22 cellular contexts compared by ENCODE assay signal in the genomic region with DNA sequence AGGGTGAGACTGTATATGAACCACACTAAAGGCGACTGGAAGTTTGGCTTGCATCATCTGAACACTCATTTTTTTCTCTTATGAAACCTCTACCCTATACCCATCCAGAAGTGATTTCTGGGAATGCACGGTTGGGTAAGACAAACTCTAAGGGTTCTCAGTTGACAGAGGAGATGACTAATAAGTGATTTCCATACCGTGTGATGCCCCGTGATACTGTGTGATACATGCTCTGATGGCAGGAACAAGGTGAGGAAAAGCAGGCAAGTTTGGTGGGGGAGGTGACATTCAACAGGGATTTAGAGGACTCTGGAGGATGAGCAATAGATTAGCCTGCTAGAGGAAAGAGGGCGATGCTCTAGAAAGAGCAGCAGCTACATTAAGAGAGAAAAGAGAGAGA.
DNase-seq lines count a peak whose midpoint lies in the region; ATAC-seq, FAIRE-seq and TF ChIP-seq lines count a peak whose summit lies in the region.
"Had no signal": no experiment of that assay in that cellular context is flagged by ENCODE, and none has a peak within 500 bp of the region (broad histone marks: within the 10 kb centered on the region; RNA-seq: fewer than 3 reads in every experiment).

No MANE protein-coding gene starts in this region.

- H3K4me3 ChIP-seq in bronchial epithelial cell (ENCODE audit: low read depth, low read length) (no peak overlapping the region), hepatocyte (no peak overlapping the region)
- H3K4me3 ChIP-seq: BLaER1 treated with 17β-estradiol and CSF1 and Interleukin-3, amounts not matched to agents 10 nM and 100 nM; GM23338; HAP-1; PC-9 had no signal

- no peak overlapping the region for H3K27ac ChIP-seq in hepatocyte
- H3K27ac ChIP-seq: BLaER1 treated with 17β-estradiol and CSF1 and Interleukin-3, amounts not matched to agents 10 nM and 100 nM; PC-9 had no signal

- no peaks in the 10 kb centered on the region for H4K20me1 ChIP-seq in hepatocyte (ENCODE audit: insufficient read depth, poor library complexity, severe bottlenecking)
- H4K20me1 ChIP-seq: BLaER1 treated with 17β-estradiol and CSF1 and Interleukin-3, amounts not matched to agents 10 nM and 100 nM had no signal

- WGBS in hepatocyte (ENCODE audit: low lambda C conversion rate, missing lambda C conversion rate) = 63% methylated on average over 5 of the region's 5 CpGs

- no peak for TF ChIP-seq CTCF in bronchial epithelial cell (IDR thresholded peaks at IDR 0.05; ENCODE audit: insufficient read depth, low read length, severe bottlenecking)
- TF ChIP-seq CTCF in hepatocyte (IDR thresholded peaks at IDR 0.05; ENCODE audit: poor library complexity) = no peak
- no peak for TF ChIP-seq CTCF in progenitor cell of endocrine pancreas (IDR thresholded peaks at IDR 0.05; ENCODE audit: unreplicated experiment)

- POLR2A ChIA-PET in naive thymus-derived CD8-positive, alpha-beta T cell (lab: Charles Lee) = no interaction called here

- H3K4me2 ChIP-seq in hepatocyte = no peak overlapping the region
- H3K4me2 ChIP-seq: BLaER1 treated with 17β-estradiol and CSF1 and Interleukin-3, amounts not matched to agents 10 nM and 100 nM; GM23338; PC-9 had no signal

- no peaks in the 10 kb centered on the region for H3K9me2 ChIP-seq in hepatocyte (replicated peaks; ENCODE audit: insufficient read depth)

- H3K36me3 Mint-ChIP-seq in naive thymus-derived CD8-positive, alpha-beta T cell = no peaks in the 10 kb centered on the region
- H3K36me3 Mint-ChIP-seq in progenitor cell of endocrine pancreas (ENCODE audit: insufficient read depth) = no peaks in the 10 kb centered on the region
- H3K36me3 Mint-ChIP-seq: CD8-positive, alpha-beta T cell had no signal

- no peaks in the 10 kb centered on the region for H3K36me3 ChIP-seq in bronchial epithelial cell (ENCODE audit: control insufficient read depth, insufficient read depth, low read length)
- no peaks in the 10 kb centered on the region for H3K36me3 ChIP-seq in hepatocyte (replicated peaks; ENCODE audit: insufficient read depth, low read depth)
- H3K36me3 ChIP-seq: BLaER1 treated with 17β-estradiol and CSF1 and Interleukin-3, amounts not matched to agents 10 nM and 100 nM; HAP-1 had no signal

- no peaks in the 10 kb centered on the region for H3K9me3 Mint-ChIP-seq in naive thymus-derived CD8-positive, alpha-beta T cell
- no peaks in the 10 kb centered on the region for H3K9me3 Mint-ChIP-seq in progenitor cell of endocrine pancreas (ENCODE audit: low read depth)
- H3K9me3 Mint-ChIP-seq: CD8-positive, alpha-beta T cell; GM23338 had no signal

- ATAC-seq in naive thymus-derived CD8-positive, alpha-beta T cell = no peak
- ATAC-seq in GM21786 (IDR thresholded peaks at IDR 0.05; ENCODE audit: unreplicated experiment) (no peak), HG03039 (IDR thresholded peaks at IDR 0.05; ENCODE audit: unreplicated experiment) (no peak)
- ATAC-seq: CD8-positive, alpha-beta T cell; GM23338 had no signal

- H3K27me3 ChIP-seq in bronchial epithelial cell (ENCODE audit: control insufficient read depth, insufficient read depth, low read length) = no peaks in the 10 kb centered on the region
- no peaks in the 10 kb centered on the region for H3K27me3 ChIP-seq in hepatocyte
- H3K27me3 ChIP-seq: BLaER1 treated with 17β-estradiol and CSF1 and Interleukin-3, amounts not matched to agents 10 nM and 100 nM had no signal

- H3K4me1 Mint-ChIP-seq in naive thymus-derived CD8-positive, alpha-beta T cell = no peaks in the 10 kb centered on the region
- peaks cover 6% of the 10 kb centered on the region for H3K4me1 Mint-ChIP-seq in progenitor cell of endocrine pancreas (ENCODE audit: low read depth)

- H3K4me3 Mint-ChIP-seq in naive thymus-derived CD8-positive, alpha-beta T cell = no peak overlapping the region
- H3K4me3 Mint-ChIP-seq in progenitor cell of endocrine pancreas (ENCODE audit: low read depth) = no peak overlapping the region
- H3K4me3 Mint-ChIP-seq: CD8-positive, alpha-beta T cell; GM23338 had no signal

- peaks cover 9 to 50% (median 17%) of the 10 kb centered on the region in 5 donors for H3K27me3 Mint-ChIP-seq in naive thymus-derived CD8-positive, alpha-beta T cell
- H3K27me3 Mint-ChIP-seq in progenitor cell of endocrine pancreas = no peaks in the 10 kb centered on the region

- peak; percentile 18 for FAIRE-seq in bronchial epithelial cell (lab: Jason Lieb, UNC)

- H3K4me1 ChIP-seq in hepatocyte (ENCODE audit: insufficient read depth) = no peaks in the 10 kb centered on the region
- H3K4me1 ChIP-seq: BLaER1 treated with 17β-estradiol and CSF1 and Interleukin-3, amounts not matched to agents 10 nM and 100 nM; HAP-1 had no signal

- H2AFZ ChIP-seq in hepatocyte = no peak overlapping the region
- H2AFZ ChIP-seq: GM23338, PC-9 had no signal

- no peaks in the 10 kb centered on the region for H3K79me2 ChIP-seq in hepatocyte

- DNase-seq in Daoy (ENCODE audit: low read depth) (peak; percentile 48), HT1080 (ENCODE audit: low read depth) (peak; percentile 68), bronchial epithelial cell (ENCODE audit: low read depth) (peak; percentile 6), hepatocyte (ENCODE audit: low spot score) (peak; percentile 48), progenitor cell of endocrine pancreas (ENCODE audit: low spot score, unreplicated experiment) (no peak)
- no peak for DNase-seq in naive thymus-derived CD8-positive, alpha-beta T cell
- DNase-seq: ACHN; Calu3; CD8-positive, alpha-beta T cell; Kasumi-1; NCI-H1092 treated with DMSO at 0.1 percent for 48 hours; NCI-H2029 treated with DMSO at 0.1 percent for 48 hours; NCI-H226; NCI-H510A treated with DMSO at 0.1 percent for 48 hours; NCI-H748 treated with DMSO at 0.1 percent for 48 hours; PC-9; T-helper 1 cell had no signal

- H3K27ac Mint-ChIP-seq in naive thymus-derived CD8-positive, alpha-beta T cell = no peak overlapping the region
- H3K27ac Mint-ChIP-seq in progenitor cell of endocrine pancreas = no peak overlapping the region
- H3K27ac Mint-ChIP-seq: CD8-positive, alpha-beta T cell; GM23338 had no signal

- no peaks in the 10 kb centered on the region for H3K9me3 ChIP-seq in hepatocyte (ENCODE audit: low read depth)
- H3K9me3 ChIP-seq: BLaER1 treated with 17β-estradiol and CSF1 and Interleukin-3, amounts not matched to agents 10 nM and 100 nM; HAP-1 had no signal

Comparison
In these comparisons a context has a peak if more than half of its experiments do, and no peak if none do; other contexts are left out.
1. DNase-seq: peak in Daoy (single experiment), HT1080 (single experiment), bronchial epithelial cell (single experiment) and hepatocyte (single experiment); none in naive thymus-derived CD8-positive, alpha-beta T cell (0 of 10) and progenitor cell of endocrine pancreas (single experiment).